Comparison of ENCODE assay signal across 8 cellular contexts in genomic region chr12:121214171-121214777, GRCh38. TPM values are rescaled to one million over a fixed set of nuclear protein-coding genes. Genes with fewer than 3 reads are reported as not detected.
DNase-seq lines count a peak whose midpoint lies in the region; ATAC-seq and TF ChIP-seq lines count a peak whose summit lies in the region.

No MANE protein-coding gene starts in this region.

- peak overlapping the region in 3 of 4 donors; percentile 4 to 84 (median 39) for H3K4me3 Mint-ChIP-seq in IgD-negative memory B cell

- H3K9me3 Mint-ChIP-seq in IgD-negative memory B cell: no peaks in the 10 kb centered on the region

- no peak for TF ChIP-seq CTCF in lower lobe of right lung (IDR thresholded peaks at IDR 0.05)
- TF ChIP-seq CTCF in omental fat pad (IDR thresholded peaks at IDR 0.05): no peak

- peaks cover 11 to 17% (median 14%) of the 10 kb centered on the region in 3 donors for H3K4me1 Mint-ChIP-seq in IgD-negative memory B cell

- DNase-seq in A172 (ENCODE audit: low spot score) (peak; percentile 58), adipocyte (ENCODE audit: low read depth) (peak; percentile 32), lower lobe of right lung (no peak), KG1 (lab: John Stamatoyannopoulos, UW) (no peak), NCI-H1930 (lab: John Stamatoyannopoulos, UW) (no peak), RPMI8226 (no peak), omental fat pad (ENCODE audit: low spot score) (no peak)

- peak overlapping the region; percentile 69 for H3K27ac ChIP-seq in lower lobe of right lung

- H3K36me3 ChIP-seq in adipocyte (ENCODE audit: control insufficient read depth, insufficient read depth, low read length, severe bottlenecking): no peaks in the 10 kb centered on the region
- peaks cover 27% of the 10 kb centered on the region for H3K36me3 ChIP-seq in lower lobe of right lung

- no peak overlapping the region for H3K9ac ChIP-seq in adipocyte (ENCODE audit: low read length)

- H3K9me3 ChIP-seq in adipocyte (ENCODE audit: control insufficient read depth, low read length) (no peaks in the 10 kb centered on the region), lower lobe of right lung (no peaks in the 10 kb centered on the region)

- H3K27ac Mint-ChIP-seq in IgD-negative memory B cell: peak overlapping the region; percentile 7 to 90 (median 26)

- ATAC-seq in lower lobe of right lung (peak; percentile 9 to 11), omental fat pad (ENCODE audit: low FRiP score) (no peak)

- peak overlapping the region; percentile 19 for H3K4me3 ChIP-seq in adipocyte (ENCODE audit: low read length)
- no peak overlapping the region for H3K4me3 ChIP-seq in lower lobe of right lung

- H3K27me3 ChIP-seq in adipocyte (replicated peaks; ENCODE audit: control insufficient read depth, insufficient read depth, low read length): no peaks in the 10 kb centered on the region
- no peaks in the 10 kb centered on the region for H3K27me3 ChIP-seq in lower lobe of right lung (ENCODE audit: low read depth)

- H3K36me3 Mint-ChIP-seq in IgD-negative memory B cell: peaks cover 4% of the 10 kb centered on the region

- no peaks in the 10 kb centered on the region for H3K27me3 Mint-ChIP-seq in IgD-negative memory B cell

- H3K4me1 ChIP-seq in adipocyte (ENCODE audit: control insufficient read depth, insufficient read depth, low read length) (peaks cover 28% of the 10 kb centered on the region), lower lobe of right lung (peaks cover 38% of the 10 kb centered on the region)

- intact Hi-C loops in lower lobe of right lung (cut with DNase I): no loop called here

RNA-seq across cellular contexts. Expression of gene P2RX4, which starts 4.3 kb away (rescaled TPM):
- 16.2 and 23.7 TPM in 2 replicates for total RNA-seq in A172 (2014; rRNA removed; shearing (Covaris generic))
- polyA plus RNA-seq in IgD-negative memory B cell: 27.5 TPM
- total RNA-seq in lower lobe of right lung: 65.8 TPM
- total RNA-seq in omental fat pad: 100 to 1,000 TPM in 1 of 4 donors, 10 to 100 TPM in 3; 46.3 to 107 (median 65.3) TPM

Comparison
In these comparisons a context has a peak if more than half of its experiments do, and no peak if none do; other contexts are left out.
1. DNase-seq: peak in A172 (single experiment) and adipocyte (single experiment); none in lower lobe of right lung (single experiment), KG1 (single experiment), NCI-H1930 (0 of 2), RPMI8226 (single experiment) and omental fat pad (single experiment).